In genomic region chr11:134530826-134531225, GRCh38 we compare ENCODE assay signal across 28 cellular contexts.
DNase-seq lines count a peak whose midpoint lies in the region; ATAC-seq and TF ChIP-seq lines count a peak whose summit lies in the region.
"Had no signal": no experiment of that assay in that cellular context is flagged by ENCODE, and none has a peak within 500 bp of the region (broad histone marks: within the 10 kb centered on the region; RNA-seq: fewer than 3 reads in every experiment).

No MANE protein-coding gene starts in this region.

- no peaks in the 10 kb centered on the region for H3K4me1 Mint-ChIP-seq in activated T-cell treated with anti-CD3 and anti-CD28 coated beads, Interleukin-2, amount 50 U/mL, for 24 hours (ENCODE audit: low read depth)
- peaks cover 56% of the 10 kb centered on the region for H3K4me1 Mint-ChIP-seq in brain
- H3K4me1 Mint-ChIP-seq in mesothelial cell of epicardium = peaks cover 8% of the 10 kb centered on the region
- H3K4me1 Mint-ChIP-seq: memory B cell had no signal

- H3K4me3 Mint-ChIP-seq in activated T-cell treated with anti-CD3 and anti-CD28 coated beads, Interleukin-2, amount 50 U/mL, for 24 hours = no peak overlapping the region
- peak overlapping the region in 1 of 5 experiments; percentile 10 for H3K4me3 Mint-ChIP-seq in brain
- no peak overlapping the region for H3K4me3 Mint-ChIP-seq in mesothelial cell of epicardium
- H3K4me3 Mint-ChIP-seq: activated naive CD4-positive, alpha-beta T cell treated with anti-CD3 and anti-CD28 coated beads for 36 hours; CD4-positive, alpha-beta T cell; dendritic cell treated with granulocyte-macrophage colony-stimulating factor and Interleukin-4, amounts not matched to agents 40 ng/mL and 50 ng/mL, for 4 days; memory B cell had no signal

- ATAC-seq in HG02798 (IDR thresholded peaks at IDR 0.05; ENCODE audit: poor library complexity, unreplicated experiment) (no peak), HG03460 (IDR thresholded peaks at IDR 0.05; ENCODE audit: unreplicated experiment) (no peak)
- ATAC-seq: HCT116, right lobe of liver had no signal

- no peak overlapping the region for H3K27ac Mint-ChIP-seq in activated T-cell treated with anti-CD3 and anti-CD28 coated beads, Interleukin-2, amount 50 U/mL, for 24 hours
- peak overlapping the region in 4 of 5 experiments; percentile 29 to 87 (median 82) for H3K27ac Mint-ChIP-seq in brain
- H3K27ac Mint-ChIP-seq in mesothelial cell of epicardium = no peak overlapping the region
- H3K27ac Mint-ChIP-seq: activated naive CD4-positive, alpha-beta T cell treated with anti-CD3 and anti-CD28 coated beads for 36 hours; CD4-positive, alpha-beta T cell; dendritic cell treated with granulocyte-macrophage colony-stimulating factor and Interleukin-4, amounts not matched to agents 40 ng/mL and 50 ng/mL, for 4 days; memory B cell had no signal

- peaks cover 11% of the 10 kb centered on the region for H3K27me3 Mint-ChIP-seq in activated T-cell treated with anti-CD3 and anti-CD28 coated beads, Interleukin-2, amount 50 U/mL, for 24 hours
- H3K27me3 Mint-ChIP-seq in brain = peaks cover 7% of the 10 kb centered on the region
- peaks cover 6% of the 10 kb centered on the region for H3K27me3 Mint-ChIP-seq in mesothelial cell of epicardium (ENCODE audit: low read depth)

- no peaks in the 10 kb centered on the region for H3K9me3 Mint-ChIP-seq in activated T-cell treated with anti-CD3 and anti-CD28 coated beads, Interleukin-2, amount 50 U/mL, for 24 hours
- H3K9me3 Mint-ChIP-seq in brain = peaks cover 0 to 5% (median 2%) of the 10 kb centered on the region in 5 experiments
- H3K9me3 Mint-ChIP-seq in mesothelial cell of epicardium = no peaks in the 10 kb centered on the region
- H3K9me3 Mint-ChIP-seq: activated naive CD4-positive, alpha-beta T cell treated with anti-CD3 and anti-CD28 coated beads for 36 hours; CD4-positive, alpha-beta T cell; dendritic cell treated with granulocyte-macrophage colony-stimulating factor and Interleukin-4, amounts not matched to agents 40 ng/mL and 50 ng/mL, for 4 days; memory B cell had no signal

- no peaks in the 10 kb centered on the region for H3K36me3 Mint-ChIP-seq in activated T-cell treated with anti-CD3 and anti-CD28 coated beads, Interleukin-2, amount 50 U/mL, for 24 hours (ENCODE audit: low read depth)
- H3K36me3 Mint-ChIP-seq in brain = no peaks in the 10 kb centered on the region
- H3K36me3 Mint-ChIP-seq in mesothelial cell of epicardium = no peaks in the 10 kb centered on the region
- H3K36me3 Mint-ChIP-seq: memory B cell had no signal

- peak; percentile 24 for DNase-seq in activated T-cell treated with anti-CD3 and anti-CD28 coated beads, Interleukin-2, amount 50 U/mL, for 24 hours
- no peak for DNase-seq in activated T-cell treated with anti-CD3 and anti-CD28 coated beads, Interleukin-2, amount 50 U/mL, for 48 hours
- DNase-seq in mesothelial cell of epicardium (ENCODE audit: low spot score in 2 of 2, unreplicated experiment in 2 of 2) (peak; percentile 13 to 32), NCI-H1105 treated with DMSO at 0.1 percent for 48 hours (lab: John Stamatoyannopoulos, UW) (no peak)
- DNase-seq in stimulated activated CD8-positive, alpha-beta memory T cell treated with anti-CD3 and anti-CD28 coated beads, Interleukin-4, amount 100 ng/mL, for 48 hours = peak; percentile 10
- DNase-seq: activated CD4-positive, alpha-beta T cell treated with anti-CD3 and anti-CD28 coated beads, Interleukin-2, amount 50 U/mL, for 4 hours; activated CD4-positive, CD25-positive, alpha-beta regulatory T cell; activated naive CD4-positive, alpha-beta T cell treated with anti-CD3 and anti-CD28 coated beads for 36 hours; activated T-cell treated with anti-CD3 and anti-CD28 coated beads for 4 hours; AML-193; esophagus squamous epithelium; foreskin melanocyte; KG1; MG63; NCI-H2029 treated with DMSO at 0.1 percent for 48 hours; NCI-H226; NCI-H69; RPMI8226; stimulated activated CD4-positive, alpha-beta T cell treated with anti-CD3 and anti-CD28 coated beads, Interleukin-15, amount 100 ng/mL, for 24 hours; stimulated activated naive CD4-positive, alpha-beta T cell had no signal

- TF ChIP-seq CTCF in brain (conservative IDR thresholded peaks at IDR 0.05) (no peak), mesothelial cell of epicardium (IDR thresholded peaks at IDR 0.05; ENCODE audit: unreplicated experiment) (no peak)

Comparison
In these comparisons a context has a peak if more than half of its experiments do, and no peak if none do; other contexts are left out.
1. DNase-seq: peak in activated T-cell treated with anti-CD3 and anti-CD28 coated beads, Interleukin-2, amount 50 U/mL, for 24 hours (single experiment), mesothelial cell of epicardium (2 of 2) and stimulated activated CD8-positive, alpha-beta memory T cell treated with anti-CD3 and anti-CD28 coated beads, Interleukin-4, amount 100 ng/mL, for 48 hours (single experiment); none in activated T-cell treated with anti-CD3 and anti-CD28 coated beads, Interleukin-2, amount 50 U/mL, for 48 hours (0 of 2) and NCI-H1105 treated with DMSO at 0.1 percent for 48 hours (single experiment).
2. H3K27ac Mint-ChIP-seq: peak in brain (4 of 5); none in activated T-cell treated with anti-CD3 and anti-CD28 coated beads, Interleukin-2, amount 50 U/mL, for 24 hours (single experiment) and mesothelial cell of epicardium (single experiment).